Comparison of ENCODE assay signal across 15 cellular contexts in the genomic region with DNA sequence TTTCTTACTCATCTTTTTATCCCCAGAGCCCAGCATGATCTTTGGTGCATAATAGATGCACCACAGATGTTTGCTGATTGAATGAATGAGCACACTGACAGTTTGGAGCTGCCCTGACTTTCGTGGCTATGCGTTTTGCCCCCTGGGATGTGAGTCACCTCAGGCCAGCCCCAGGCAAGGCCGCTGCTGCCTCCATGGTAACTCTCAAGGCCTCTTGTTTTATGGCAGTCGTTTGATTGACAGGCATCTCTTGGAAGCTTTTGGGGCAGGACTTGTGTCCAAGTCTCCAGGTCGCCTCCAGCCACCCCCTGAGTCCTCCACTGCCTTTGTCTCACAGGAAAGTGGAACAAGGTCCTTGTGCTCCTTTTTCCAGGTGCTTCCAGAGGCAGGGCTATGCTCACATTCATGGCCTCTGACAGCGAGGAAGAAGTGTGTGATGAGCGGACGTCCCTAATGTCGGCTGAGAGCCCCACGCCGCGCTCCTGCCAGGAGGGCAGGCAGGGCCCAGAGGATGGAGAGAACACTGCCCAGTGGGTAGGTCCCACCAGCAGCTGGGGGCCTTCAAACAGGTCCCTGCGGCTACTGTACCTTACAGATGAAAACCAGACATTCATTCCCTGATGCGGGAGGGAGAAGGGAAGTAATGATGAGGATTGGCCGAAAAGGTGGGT. TPM values are rescaled to one million over a fixed set of nuclear protein-coding genes. Genes with fewer than 3 reads are reported as not detected.
A peak's percentile ranks its signal among the peaks of the same experiment; 100 is the strongest.
DNase-seq lines count a peak whose midpoint lies in the region; ATAC-seq and TF ChIP-seq lines count a peak whose summit lies in the region.
"Had no signal": no experiment of that assay in that cellular context is flagged by ENCODE, and none has a peak within 500 bp of the region (broad histone marks: within the 10 kb centered on the region; RNA-seq: fewer than 3 reads in every experiment).

No MANE protein-coding gene starts in this region.

- no peaks in the 10 kb centered on the region for H3K9me3 ChIP-seq in OCI-LY7 (ENCODE audit: low read length)
- no peaks in the 10 kb centered on the region for H3K9me3 ChIP-seq in effector memory CD4-positive, alpha-beta T cell (ENCODE audit: control insufficient read depth, low read length)
- H3K9me3 ChIP-seq: esophagus muscularis mucosa, pancreas had no signal

- H3K9me2 ChIP-seq in OCI-LY7 (ENCODE audit: insufficient read depth, low read length), result no peaks in the 10 kb centered on the region

- H3K4me2 ChIP-seq in OCI-LY7 (ENCODE audit: low read length), result no peak overlapping the region

- no peak for TF ChIP-seq CTCF in OCI-LY7 (conservative IDR thresholded peaks at IDR 0.05; ENCODE audit: low read length)

- no peaks in the 10 kb centered on the region for H3K79me2 ChIP-seq in OCI-LY7 (ENCODE audit: insufficient read depth, low read depth, low read length)

- CTCF ChIA-PET in activated CD8-positive, alpha-beta memory T cell treated with anti-CD3 and anti-CD28 coated beads, Interleukin-2, amount 10 ng/mL, durations not matched to agents 7 days and 5 days (lab: Charles Lee), result no interaction called here
- CTCF ChIA-PET in OCI-LY7 (lab: Charles Lee; ENCODE audit: unreplicated experiment), result no interaction called here

- intact Hi-C loops in OCI-LY7 (cut with micrococcal nuclease; ENCODE audit: unreplicated experiment), result loop anchor here (2.0 kb wide), 1 partner anchor 57 kb away; no protein-coding TSS in a partner anchor

- H3K4me3 ChIP-seq in OCI-LY7 (ENCODE audit: low read depth, low read length, poor library complexity, severe bottlenecking), result no peak overlapping the region
- H3K4me3 ChIP-seq in effector memory CD4-positive, alpha-beta T cell (ENCODE audit: insufficient read depth, low read depth, low read length, poor library complexity, severe bottlenecking), result peak overlapping the region; percentile 30

- H3K4me1 ChIP-seq in OCI-LY7 (ENCODE audit: insufficient read depth, low read length, poor library complexity, severe bottlenecking), result peaks cover 45% of the 10 kb centered on the region
- peaks cover 19% of the 10 kb centered on the region for H3K4me1 ChIP-seq in effector memory CD4-positive, alpha-beta T cell (ENCODE audit: control insufficient read depth, insufficient read depth, low read length, poor library complexity, severe bottlenecking)

- peaks cover 13% of the 10 kb centered on the region for H3K36me3 Mint-ChIP-seq in activated CD8-positive, alpha-beta memory T cell treated with anti-CD3 and anti-CD28 coated beads, Interleukin-2, amount 10 ng/mL, durations not matched to agents 7 days and 5 days
- peaks cover 20% of the 10 kb centered on the region for H3K36me3 Mint-ChIP-seq in stimulated activated effector memory CD8-positive, alpha-beta T cell treated with anti-CD3 and anti-CD28 coated beads, Interleukin-12 subunit alpha, Interleukin-12 subunit beta, amount 100 ng/mL, for 72 hours

- H2AFZ ChIP-seq in OCI-LY7 (ENCODE audit: low read length), result peak overlapping the region; percentile 87; the same call in 1 of the 2 replicates

- no TSS peak for BruUV-seq in OCI-LY7 (replicated peaks; lab: Mats Ljungman, UMichigan)

- H3K36me3 ChIP-seq in OCI-LY7 (ENCODE audit: insufficient read depth, low read length), result no peaks in the 10 kb centered on the region
- no peaks in the 10 kb centered on the region for H3K36me3 ChIP-seq in effector memory CD4-positive, alpha-beta T cell (ENCODE audit: control insufficient read depth, insufficient read depth, low read length)

- H3K27ac ChIP-seq in OCI-LY7 (ENCODE audit: low read depth, low read length, poor library complexity, severe bottlenecking), result no peak overlapping the region
- H3K27ac ChIP-seq in effector memory CD4-positive, alpha-beta T cell (ENCODE audit: insufficient read depth, low read length, poor library complexity, severe bottlenecking), result no peak overlapping the region

- no peak for ATAC-seq in activated CD8-positive, alpha-beta memory T cell treated with anti-CD3 and anti-CD28 coated beads, Interleukin-2, amount 10 ng/mL, durations not matched to agents 7 days and 5 days
- ATAC-seq in stimulated activated effector memory CD8-positive, alpha-beta T cell treated with anti-CD3 and anti-CD28 coated beads, Interleukin-12 subunit alpha, Interleukin-12 subunit beta, amount 100 ng/mL, for 72 hours, result no peak

- H3K27me3 Mint-ChIP-seq in activated CD8-positive, alpha-beta memory T cell treated with anti-CD3 and anti-CD28 coated beads, Interleukin-2, amount 10 ng/mL, durations not matched to agents 7 days and 5 days, result no peaks in the 10 kb centered on the region

- H3K27ac Mint-ChIP-seq in activated CD8-positive, alpha-beta memory T cell treated with anti-CD3 and anti-CD28 coated beads, Interleukin-2, amount 10 ng/mL, durations not matched to agents 7 days and 5 days, result peak overlapping the region; percentile 92
- H3K27ac Mint-ChIP-seq in stimulated activated effector memory CD8-positive, alpha-beta T cell treated with anti-CD3 and anti-CD28 coated beads, Interleukin-12 subunit alpha, Interleukin-12 subunit beta, amount 100 ng/mL, for 72 hours, result peak overlapping the region; percentile 96

- peaks cover 55% of the 10 kb centered on the region for H3K4me1 Mint-ChIP-seq in activated CD8-positive, alpha-beta memory T cell treated with anti-CD3 and anti-CD28 coated beads, Interleukin-2, amount 10 ng/mL, durations not matched to agents 7 days and 5 days
- H3K4me1 Mint-ChIP-seq in stimulated activated effector memory CD8-positive, alpha-beta T cell treated with anti-CD3 and anti-CD28 coated beads, Interleukin-12 subunit alpha, Interleukin-12 subunit beta, amount 100 ng/mL, for 72 hours, result peaks cover 46% of the 10 kb centered on the region

- DNase-seq in activated CD8-positive, alpha-beta memory T cell treated with anti-CD3 and anti-CD28 coated beads, Interleukin-2, amount 10 ng/mL, durations not matched to agents 7 days and 5 days, result no peak
- no peak for DNase-seq in activated CD8-positive, alpha-beta memory T cell treated with anti-CD3 and anti-CD28 coated beads, Interleukin-2, amount 50 U/mL, for 48 hours
- DNase-seq in OCI-LY7 (ENCODE audit: low spot score) (no peak), NCI-H1417 treated with DMSO at 0.1 percent for 48 hours (lab: John Stamatoyannopoulos, UW) (no peak), D341Med (ENCODE audit: low spot score) (no peak), NOMO-1 (lab: John Stamatoyannopoulos, UW; ENCODE audit: unreplicated experiment in 2 of 2) (no peak)
- no peak for DNase-seq in effector memory CD4-positive, alpha-beta T cell
- no peak for DNase-seq in stimulated activated effector memory CD8-positive, alpha-beta T cell treated with anti-CD3 and anti-CD28 coated beads, Interleukin-12 subunit alpha, Interleukin-12 subunit beta, amount 100 ng/mL, for 72 hours (ENCODE audit: low spot score in 2 of 2)
- DNase-seq: DMS53, H7, mesendoderm, NCI-H526, pancreas, SHP77 had no signal

- POLR2A ChIA-PET in OCI-LY7 (lab: Charles Lee), result interaction anchor here (0.9 to 2.4 kb wide), 4 partner anchors 12 to 221 kb away, joined by 4 to 13 read pairs (median 6); no protein-coding TSS in a partner anchor

- H3K4me3 Mint-ChIP-seq in activated CD8-positive, alpha-beta memory T cell treated with anti-CD3 and anti-CD28 coated beads, Interleukin-2, amount 10 ng/mL, durations not matched to agents 7 days and 5 days, result no peak overlapping the region
- H3K4me3 Mint-ChIP-seq in stimulated activated effector memory CD8-positive, alpha-beta T cell treated with anti-CD3 and anti-CD28 coated beads, Interleukin-12 subunit alpha, Interleukin-12 subunit beta, amount 100 ng/mL, for 72 hours, result peak overlapping the region; percentile 68

- H3K27me3 ChIP-seq in effector memory CD4-positive, alpha-beta T cell (replicated peaks; ENCODE audit: control insufficient read depth, insufficient read depth, low read length, poor library complexity, severe bottlenecking), result no peaks in the 10 kb centered on the region
- H3K27me3 ChIP-seq: esophagus muscularis mucosa, pancreas had no signal

- no peaks in the 10 kb centered on the region for H4K20me1 ChIP-seq in OCI-LY7 (ENCODE audit: insufficient read depth, low read length)

- H3K9me3 Mint-ChIP-seq in activated CD8-positive, alpha-beta memory T cell treated with anti-CD3 and anti-CD28 coated beads, Interleukin-2, amount 10 ng/mL, durations not matched to agents 7 days and 5 days (ENCODE audit: low read depth), result no peaks in the 10 kb centered on the region
- no peaks in the 10 kb centered on the region for H3K9me3 Mint-ChIP-seq in stimulated activated effector memory CD8-positive, alpha-beta T cell treated with anti-CD3 and anti-CD28 coated beads, Interleukin-12 subunit alpha, Interleukin-12 subunit beta, amount 100 ng/mL, for 72 hours

RNA-seq across cellular contexts. Expression of a gene that starts 11.2 kb away (rescaled TPM):
- 10 to 100 TPM in 1 of 2 experiments, 1 to 10 TPM in 1; 8.0 to 11.2 TPM for total RNA-seq in activated CD8-positive, alpha-beta memory T cell treated with anti-CD3 and anti-CD28 coated beads, Interleukin-2, amount 10 ng/mL, durations not matched to agents 7 days and 5 days
- total RNA-seq in OCI-LY7 (2014; rRNA removed; shearing (Covaris generic)), result 1.2 and 1.7 TPM in 2 replicates
- total RNA-seq in OCI-LY7 (2022), result 0.48 TPM in 1 of 2 replicates, not detected in the other

RNA-seq across cellular contexts. Expression of a gene that starts 58.4 kb away (rescaled TPM):
- 10 to 100 TPM; 19.0 to 22.1 TPM for total RNA-seq in activated CD8-positive, alpha-beta memory T cell treated with anti-CD3 and anti-CD28 coated beads, Interleukin-2, amount 10 ng/mL, durations not matched to agents 7 days and 5 days
- 14.2 and 19.4 TPM in 2 replicates for total RNA-seq in OCI-LY7 (2014; rRNA removed; shearing (Covaris generic))
- total RNA-seq in OCI-LY7 (2022), result 19.6 and 22.7 TPM in 2 replicates
